33 cellular contexts compared by ENCODE assay signal in genomic region chr13:75016225-75016624, GRCh38.
"Had no signal": no experiment of that assay in that cellular context is flagged by ENCODE, and none has a peak within 500 bp of the region (broad histone marks: within the 10 kb centered on the region; RNA-seq: fewer than 3 reads in every experiment).

No MANE protein-coding gene starts in this region.

- FAIRE-seq: astrocyte, RCC 7860 had no signal

- ATAC-seq: body of pancreas, Right ventricle myocardium inferior had no signal

- H3K4me3 ChIP-seq: adrenal gland, body of pancreas, breast epithelium, PC-9 had no signal

- DNase-seq: activated B cell treated with CpG ODN at 0.5 μM for 24 hours; activated CD4-positive, alpha-beta memory T cell treated with anti-CD3 and anti-CD28 coated beads for 36 hours; activated CD4-positive, alpha-beta T cell treated with anti-CD3 and anti-CD28 coated beads for 4 hours; activated CD4-positive, alpha-beta T cell treated with anti-CD3 and anti-CD28 coated beads, Interleukin-2, amount 50 U/mL, for 1 hour; activated CD4-positive, CD25-positive, alpha-beta regulatory T cell treated with anti-CD3 and anti-CD28 coated beads, Interleukin-2, amount 50 U/mL, for 72 hours; activated gamma-delta T cell; activated naive CD4-positive, alpha-beta T cell treated with Interleukin-2 at 50 U/mL for 16 hours; activated naive CD8-positive, alpha-beta T cell treated with anti-CD3 and anti-CD28 coated beads, Interleukin-2, amount 10 ng/mL, durations not matched to agents 7 days and 5 days; activated T-cell treated with anti-CD3 and anti-CD28 coated beads, Interleukin-2, amount 50 U/mL, for 24 hours; adrenal gland; body of pancreas; caudate nucleus; Kasumi-1; KG1; NCI-H1092 treated with DMSO at 0.1 percent for 48 hours; NCI-H146; NCI-H187; NCI-H2029 treated with DMSO at 0.1 percent for 48 hours; NCI-H2107; NCI-H2171; NCI-H446 treated with DMSO at 0.1 percent for 48 hours; NCI-H524; NCI-H748 treated with DMSO at 0.1 percent for 48 hours; NK-92 treated with Interleukin-12 subunit alpha and Interleukin-12 subunit beta, amount 100 ng/mL, for 24 hours; PC-9; SW 1271; T-helper 1 cell; T-helper 2 cell; T-helper 9 cell had no signal
